ENCODE assay signal across 24 cellular contexts in genomic region chr10:112298581-112298980, GRCh38. TPM values are rescaled to one million over a fixed set of nuclear protein-coding genes. Genes with fewer than 3 reads are reported as not detected.
"Had no signal": no experiment of that assay in that cellular context is flagged by ENCODE, and none has a peak within 500 bp of the region (broad histone marks: within the 10 kb centered on the region; RNA-seq: fewer than 3 reads in every experiment).

No MANE protein-coding gene starts in this region.

- H3K36me3 ChIP-seq: prostate gland, spleen, transverse colon, uterus, WERI-Rb-1 had no signal

- H3K9me3 Mint-ChIP-seq: activated T-cell treated with anti-CD3 and anti-CD28 coated beads, Interleukin-2, amount 50 U/mL, for 72 hours; naive thymus-derived CD8-positive, alpha-beta T cell; stimulated activated naive B cell treated with anti-CD40 and anti-IgM and Interleukin-4, amounts not matched to agents 10 μg/mL and 1 μg/mL and 100 μg/mL, for 72 hours had no signal

- H3K9me3 ChIP-seq: prostate gland, spleen, transverse colon, uterus had no signal

- H3K27ac ChIP-seq: prostate gland, spleen, transverse colon, uterus, WERI-Rb-1 had no signal

- H3K4me1 ChIP-seq: prostate gland, spleen, transverse colon, uterus had no signal

- H3K4me3 Mint-ChIP-seq: activated naive CD8-positive, alpha-beta T cell; activated T-cell treated with anti-CD3 and anti-CD28 coated beads, Interleukin-2, amount 50 U/mL, for 72 hours; naive thymus-derived CD8-positive, alpha-beta T cell; stimulated activated naive B cell treated with anti-CD40 and anti-IgM and Interleukin-4, amounts not matched to agents 10 μg/mL and 1 μg/mL and 100 μg/mL, for 72 hours had no signal

- H3K4me3 ChIP-seq: prostate gland, spleen, transverse colon, uterus had no signal

- ATAC-seq: activated T-cell treated with anti-CD3 and anti-CD28 coated beads, Interleukin-2, amount 50 U/mL, for 72 hours; naive thymus-derived CD8-positive, alpha-beta T cell; stimulated activated naive B cell treated with anti-CD40 and anti-IgM and Interleukin-4, amounts not matched to agents 10 μg/mL and 1 μg/mL and 100 μg/mL, for 72 hours had no signal

- DNase-seq: activated CD4-positive, alpha-beta T cell treated with anti-CD3 and anti-CD28 coated beads for 1 hour; activated CD8-positive, alpha-beta memory T cell treated with anti-CD3 and anti-CD28 coated beads for 24 hours; activated CD8-positive, alpha-beta memory T cell treated with anti-CD3 and anti-CD28 coated beads, Interleukin-2, amount 50 U/mL, for 48 hours; activated gamma-delta T cell; activated T-cell treated with anti-CD3 and anti-CD28 coated beads, Interleukin-2, amount 50 U/mL, for 72 hours; amniotic stem cell; caudate nucleus; erythroblast; foreskin melanocyte; head of caudate nucleus; kidney; mesendoderm; naive thymus-derived CD8-positive, alpha-beta T cell; spleen; stimulated activated naive B cell treated with anti-CD40 and anti-IgM and Interleukin-4, amounts not matched to agents 10 μg/mL and 1 μg/mL and 100 μg/mL, for 72 hours; SW 1271; T-helper 2 cell; transverse colon; uterus; WERI-Rb-1 had no signal

- H3K4me1 Mint-ChIP-seq: stimulated activated naive B cell treated with anti-CD40 and anti-IgM and Interleukin-4, amounts not matched to agents 10 μg/mL and 1 μg/mL and 100 μg/mL, for 72 hours had no signal

- H3K27me3 ChIP-seq: transverse colon, uterus had no signal

- H3K27ac Mint-ChIP-seq: activated naive CD8-positive, alpha-beta T cell; activated T-cell treated with anti-CD3 and anti-CD28 coated beads, Interleukin-2, amount 50 U/mL, for 72 hours; naive thymus-derived CD8-positive, alpha-beta T cell; stimulated activated naive B cell treated with anti-CD40 and anti-IgM and Interleukin-4, amounts not matched to agents 10 μg/mL and 1 μg/mL and 100 μg/mL, for 72 hours had no signal

- H3K36me3 Mint-ChIP-seq: activated naive CD8-positive, alpha-beta T cell; naive thymus-derived CD8-positive, alpha-beta T cell; stimulated activated naive B cell treated with anti-CD40 and anti-IgM and Interleukin-4, amounts not matched to agents 10 μg/mL and 1 μg/mL and 100 μg/mL, for 72 hours had no signal

RNA-seq across cellular contexts. Expression of gene TECTB, which starts 15.4 kb away (rescaled TPM):
- total RNA-seq: activated T-cell treated with anti-CD3 and anti-CD28 coated beads, Interleukin-2, amount 50 U/mL, for 72 hours; kidney; lower leg skin; naive thymus-derived CD8-positive, alpha-beta T cell; osteocyte; prostate gland; spleen; transverse colon; uterus had no signal
- polyA plus RNA-seq: naive thymus-derived CD8-positive, alpha-beta T cell; spleen had no signal
